In the genomic region with DNA sequence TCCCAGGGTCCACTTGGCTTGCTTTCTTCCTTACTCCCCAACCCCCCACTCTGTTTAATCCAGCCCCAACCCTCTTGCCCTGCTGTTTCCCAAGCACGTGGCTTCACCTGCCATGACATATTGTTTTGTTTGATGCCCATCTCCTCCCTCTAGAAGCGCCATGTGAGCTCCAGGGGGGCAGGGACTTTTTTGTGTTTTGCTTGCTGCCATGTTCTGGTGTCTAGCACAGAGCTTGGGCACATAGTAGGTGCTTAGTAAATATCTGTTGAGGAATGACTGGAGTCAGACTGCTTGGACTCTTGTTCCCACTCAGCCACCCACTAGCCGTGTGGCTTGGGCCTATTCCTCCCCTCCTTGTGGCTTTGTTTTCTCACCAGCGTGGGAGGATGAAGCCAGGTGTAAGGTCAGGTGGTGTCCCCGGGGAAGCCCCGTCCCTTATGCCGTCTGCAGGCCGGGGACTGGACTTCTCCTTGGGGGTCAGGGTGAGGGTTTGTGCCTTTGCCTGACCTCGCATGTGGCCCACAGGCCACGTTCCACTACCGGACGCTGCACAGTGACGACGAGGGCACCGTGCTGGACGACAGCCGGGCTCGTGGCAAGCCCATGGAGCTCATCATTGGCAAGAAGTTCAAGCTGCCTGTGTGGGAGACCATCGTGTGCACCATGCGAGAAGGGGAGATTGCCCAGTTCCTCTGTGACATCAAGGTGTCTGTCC, we compare ENCODE assay signal across 10 cellular contexts. TPM values are rescaled to one million over a fixed set of nuclear protein-coding genes. Genes with fewer than 3 reads are reported as not detected.
DNase-seq lines count a peak whose midpoint lies in the region; ATAC-seq and TF ChIP-seq lines count a peak whose summit lies in the region.
"Had no signal": no experiment of that assay in that cellular context is flagged by ENCODE, and none has a peak within 500 bp of the region (broad histone marks: within the 10 kb centered on the region; RNA-seq: fewer than 3 reads in every experiment).

No MANE protein-coding gene starts in this region.

- no peaks in the 10 kb centered on the region for H3K9me3 ChIP-seq in naive thymus-derived CD4-positive, alpha-beta T cell (ENCODE audit: control insufficient read depth in 2 of 3, low read length in 3 of 3)
- no peaks in the 10 kb centered on the region for H3K9me3 ChIP-seq in vagina

- peaks cover 0 to 5% (median 0%) of the 10 kb centered on the region in 5 donors for H3K27me3 Mint-ChIP-seq in naive thymus-derived CD4-positive, alpha-beta T cell
- H3K27me3 Mint-ChIP-seq in nephron progenitor cell (ENCODE audit: low read depth, poor library complexity): peaks cover 13% of the 10 kb centered on the region

- POLR2A ChIA-PET in naive thymus-derived CD4-positive, alpha-beta T cell (lab: Charles Lee): interaction anchor here (0.6 to 5.9 kb wide), 11 partner anchors 15 to 369 kb away, joined by 3 to 122 read pairs (median 32); a partner anchor contains a TSS

- DNase-seq in GM13977 (ENCODE audit: low spot score) (peak; percentile 81), vagina (ENCODE audit: extremely low spot score in 2 of 2) (no peak), Ammon's horn (ENCODE audit: low spot score) (no peak), superior temporal gyrus (ENCODE audit: extremely low spot score) (no peak), nephron progenitor cell (no peak)
- DNase-seq in activated CD4-positive, alpha-beta T cell treated with anti-CD3 and anti-CD28 coated beads, Interleukin-2, amount 50 U/mL, for 48 hours: peak; percentile 66 to 76
- DNase-seq in naive thymus-derived CD4-positive, alpha-beta T cell: peak in 1 of 9 donors; percentile 74
- DNase-seq: NCI-H1417, SIG-M5 had no signal

- H3K4me1 Mint-ChIP-seq in naive thymus-derived CD4-positive, alpha-beta T cell: peaks cover 49 to 67% (median 59%) of the 10 kb centered on the region in 7 donors
- H3K4me1 Mint-ChIP-seq in nephron progenitor cell: peaks cover 64% of the 10 kb centered on the region

- H3K4me3 Mint-ChIP-seq in naive thymus-derived CD4-positive, alpha-beta T cell: peak overlapping the region; percentile 83 to 98 (median 92)
- no peak overlapping the region for H3K4me3 Mint-ChIP-seq in nephron progenitor cell

- CTCF ChIA-PET in naive thymus-derived CD4-positive, alpha-beta T cell (lab: Charles Lee): interaction anchor here (0.7 to 0.9 kb wide), 2 partner anchors 19 to 99 kb away, joined by 3 read pairs; a partner anchor contains a TSS

- no peaks in the 10 kb centered on the region for H3K9me3 Mint-ChIP-seq in naive thymus-derived CD4-positive, alpha-beta T cell
- H3K9me3 Mint-ChIP-seq in nephron progenitor cell: peaks cover 4% of the 10 kb centered on the region

- in situ Hi-C loops in GM13977 (cut with MboI; ENCODE audit: low pct_unique_long_range_greater_than_20kb, low sequenced_read_pairs, unreplicated experiment): no loop called here

- intact Hi-C loops in naive thymus-derived CD4-positive, alpha-beta T cell (cut with micrococcal nuclease): loop anchor here in 1 of 2 donors (10.0 kb wide), 1 partner anchor 1202 kb away; a partner anchor contains a TSS
- intact Hi-C loops in vagina (cut with DNase I): no loop called here

- H3K27ac Mint-ChIP-seq in naive thymus-derived CD4-positive, alpha-beta T cell: peak overlapping the region; percentile 88 to 100 (median 98)
- H3K27ac Mint-ChIP-seq in nephron progenitor cell: no peak overlapping the region

- H3K4me3 ChIP-seq in naive thymus-derived CD4-positive, alpha-beta T cell (ENCODE audit: low read length): peak overlapping the region; percentile 10
- H3K4me3 ChIP-seq in vagina: no peak overlapping the region

- peaks cover 42 to 44% of the 10 kb centered on the region in 2 donors for H3K4me1 ChIP-seq in naive thymus-derived CD4-positive, alpha-beta T cell (ENCODE audit: control insufficient read depth in 2 of 2, insufficient read depth in 2 of 2, low read length in 2 of 2)
- H3K4me1 ChIP-seq in vagina: peaks cover 33% of the 10 kb centered on the region

- ATAC-seq in GM21576 (IDR thresholded peaks at IDR 0.05; ENCODE audit: unreplicated experiment): peak; percentile 23
- ATAC-seq in naive thymus-derived CD4-positive, alpha-beta T cell: no peak

- peak overlapping the region; percentile 80 for H3K27ac ChIP-seq in naive thymus-derived CD4-positive, alpha-beta T cell (ENCODE audit: low read depth, low read length)
- no peak overlapping the region for H3K27ac ChIP-seq in vagina

- no peak for TF ChIP-seq CTCF in GM13977 (IDR thresholded peaks at IDR 0.05; ENCODE audit: extremely low read depth, insufficient read depth, missing control alignments)
- TF ChIP-seq CTCF in vagina (IDR thresholded peaks at IDR 0.05): no peak
- TF ChIP-seq CTCF in nephron progenitor cell (IDR thresholded peaks at IDR 0.05): no peak

- peaks cover 5 to 51% (median 20%) of the 10 kb centered on the region in 3 experiments for H3K36me3 ChIP-seq in naive thymus-derived CD4-positive, alpha-beta T cell (ENCODE audit: control insufficient read depth in 2 of 3, insufficient read depth in 3 of 3, low read length in 3 of 3)
- peaks cover 0 to 31% of the 10 kb centered on the region in 2 donors for H3K36me3 ChIP-seq in vagina

- no peak for TF ChIP-seq POLR2A in vagina (IDR thresholded peaks at IDR 0.05)

- H3K36me3 Mint-ChIP-seq in naive thymus-derived CD4-positive, alpha-beta T cell: peaks cover 10 to 50% (median 18%) of the 10 kb centered on the region in 5 donors
- H3K36me3 Mint-ChIP-seq in nephron progenitor cell (ENCODE audit: low read depth): peaks cover 19% of the 10 kb centered on the region

- H3K27me3 ChIP-seq in naive thymus-derived CD4-positive, alpha-beta T cell (ENCODE audit: control insufficient read depth in 2 of 2, insufficient read depth in 2 of 2, low read length in 2 of 2): no peaks in the 10 kb centered on the region
- H3K27me3 ChIP-seq in vagina: no peaks in the 10 kb centered on the region

RNA-seq across cellular contexts. Expression of a gene that starts 3.8 kb away (rescaled TPM):
- 100 to 1,000 TPM; 107 to 156 (median 137) TPM for total RNA-seq in naive thymus-derived CD4-positive, alpha-beta T cell
- 100 to 1,000 TPM; 137 to 205 TPM for polyA plus RNA-seq in naive thymus-derived CD4-positive, alpha-beta T cell
- 82.7 TPM for total RNA-seq in vagina

RNA-seq across cellular contexts. Expression of a gene that starts 17.6 kb away (rescaled TPM):
- total RNA-seq in naive thymus-derived CD4-positive, alpha-beta T cell: 10 to 100 TPM; 52.4 to 94.6 (median 70.6) TPM
- 100 to 1,000 TPM; 131 to 143 TPM for polyA plus RNA-seq in naive thymus-derived CD4-positive, alpha-beta T cell
- 88.6 TPM for total RNA-seq in vagina

RNA-seq across cellular contexts. Expression of a gene that starts 18.5 kb away (rescaled TPM):
- total RNA-seq in naive thymus-derived CD4-positive, alpha-beta T cell: 100 to 1,000 TPM in 3 of 5 experiments, 10 to 100 TPM in 2; 78.9 to 133 (median 112) TPM
- 10 to 100 TPM in 1 of 2 donors, 1 to 10 TPM in 1; 9.5 to 30.8 TPM for polyA plus RNA-seq in naive thymus-derived CD4-positive, alpha-beta T cell
- 21.9 TPM for total RNA-seq in vagina

RNA-seq across cellular contexts. Expression of a gene that starts 21.3 kb away (rescaled TPM):
- 100 to 1,000 TPM in 1 of 5 experiments, 10 to 100 TPM in 4; 31.0 to 168 (median 61.9) TPM for total RNA-seq in naive thymus-derived CD4-positive, alpha-beta T cell
- 10 to 100 TPM; 64.5 to 94.3 TPM for polyA plus RNA-seq in naive thymus-derived CD4-positive, alpha-beta T cell
- total RNA-seq in vagina: 46.4 TPM

RNA-seq across cellular contexts. Expression of a gene that starts 31.5 kb away (rescaled TPM):
- total RNA-seq in naive thymus-derived CD4-positive, alpha-beta T cell: 10 to 100 TPM in 2 of 5 experiments, 1 to 10 TPM in 3; 2.5 to 17.1 (median 3.4) TPM
- polyA plus RNA-seq in naive thymus-derived CD4-positive, alpha-beta T cell: 1 to 10 TPM; 1.2 to 2.3 TPM
- total RNA-seq in vagina: 0.98 TPM

Comparison
In these comparisons a context has a peak if more than half of its experiments do, and no peak if none do; other contexts are left out.
1. DNase-seq: peak in GM13977 (single experiment) and activated CD4-positive, alpha-beta T cell treated with anti-CD3 and anti-CD28 coated beads, Interleukin-2, amount 50 U/mL, for 48 hours (2 of 2); none in vagina (0 of 2), Ammon's horn (single experiment), superior temporal gyrus (single experiment) and nephron progenitor cell (single experiment).